Comparison of ENCODE assay signal across 25 cellular contexts in genomic region chr14:104765517-104765916, GRCh38.
"Had no signal": no experiment of that assay in that cellular context is flagged by ENCODE, and none has a peak within 500 bp of the region (broad histone marks: within the 10 kb centered on the region; RNA-seq: fewer than 3 reads in every experiment).

No MANE protein-coding gene starts in this region.

- H3K4me3 ChIP-seq: SJCRH30, SK-N-MC had no signal

- H3K4me1 Mint-ChIP-seq: activated naive CD4-positive, alpha-beta T cell treated with anti-CD3 and anti-CD28 coated beads, Interleukin-2, amount 50 U/mL, for 24 hours had no signal

- H3K27ac Mint-ChIP-seq: activated CD4-positive, alpha-beta T cell treated with anti-CD3 and anti-CD28 coated beads, Interleukin-2, amount 10 ng/mL, durations not matched to agents 24 days and 14 days; activated CD8-positive, alpha-beta T cell treated with anti-CD3 and anti-CD28 coated beads for 36 hours; activated naive CD8-positive, alpha-beta T cell treated with anti-CD3 and anti-CD28 coated beads, Interleukin-2, amount 10 ng/mL, durations not matched to agents 7 days and 5 days; activated T-helper 17 cell treated with anti-CD3 and anti-CD28 coated beads, Interleukin-2, amount 50 U/mL, for 72 hours had no signal

- ATAC-seq: activated CD8-positive, alpha-beta T cell treated with anti-CD3 and anti-CD28 coated beads for 36 hours; activated T-cell treated with anti-CD3 and anti-CD28 coated beads, Interleukin-2, amount 50 U/mL, for 72 hours; activated T-helper 17 cell treated with anti-CD3 and anti-CD28 coated beads, Interleukin-2, amount 50 U/mL, for 72 hours; Panc1 had no signal

- H3K9me3 Mint-ChIP-seq: activated CD4-positive, alpha-beta T cell treated with anti-CD3 and anti-CD28 coated beads, Interleukin-2, amount 10 ng/mL, durations not matched to agents 24 days and 14 days; activated CD8-positive, alpha-beta T cell treated with anti-CD3 and anti-CD28 coated beads for 36 hours; activated naive CD4-positive, alpha-beta T cell treated with anti-CD3 and anti-CD28 coated beads, Interleukin-2, amount 50 U/mL, for 24 hours; activated naive CD8-positive, alpha-beta T cell treated with anti-CD3 and anti-CD28 coated beads, Interleukin-2, amount 10 ng/mL, durations not matched to agents 7 days and 5 days; activated T-helper 17 cell treated with anti-CD3 and anti-CD28 coated beads, Interleukin-2, amount 50 U/mL, for 72 hours had no signal

- H3K36me3 ChIP-seq: brain microvascular endothelial cell had no signal

- H3K27me3 ChIP-seq: brain microvascular endothelial cell, SJCRH30 had no signal

- H3K9me3 ChIP-seq: SJCRH30 had no signal

- H3K4me3 Mint-ChIP-seq: activated CD4-positive, alpha-beta T cell treated with anti-CD3 and anti-CD28 coated beads, Interleukin-2, amount 10 ng/mL, durations not matched to agents 24 days and 14 days; activated CD8-positive, alpha-beta T cell treated with anti-CD3 and anti-CD28 coated beads for 36 hours; activated naive CD4-positive, alpha-beta T cell treated with anti-CD3 and anti-CD28 coated beads, Interleukin-2, amount 50 U/mL, for 24 hours; activated naive CD8-positive, alpha-beta T cell treated with anti-CD3 and anti-CD28 coated beads, Interleukin-2, amount 10 ng/mL, durations not matched to agents 7 days and 5 days; activated T-cell treated with anti-CD3 and anti-CD28 coated beads, Interleukin-2, amount 50 U/mL, for 72 hours; activated T-helper 17 cell treated with anti-CD3 and anti-CD28 coated beads, Interleukin-2, amount 50 U/mL, for 72 hours had no signal

- DNase-seq: activated CD4-positive, alpha-beta T cell treated with anti-CD3 and anti-CD28 coated beads, Interleukin-2, amount 10 ng/mL, durations not matched to agents 24 days and 14 days; activated CD4-positive, alpha-beta T cell treated with anti-CD3 and anti-CD28 coated beads, Interleukin-2, amount 50 U/mL, for 4 hours; activated CD8-positive, alpha-beta T cell treated with anti-CD3 and anti-CD28 coated beads for 36 hours; activated effector memory CD4-positive, alpha-beta T cell treated with anti-CD3 and anti-CD28 coated beads, Interleukin-2, amount 50 U/mL, for 16 hours; activated naive CD4-positive, alpha-beta T cell; activated naive CD8-positive, alpha-beta T cell treated with anti-CD3 and anti-CD28 coated beads, Interleukin-2, amount 10 ng/mL, durations not matched to agents 7 days and 5 days; activated T-cell treated with anti-CD3 and anti-CD28 coated beads, Interleukin-2, amount 50 U/mL, for 1 hour; activated T-cell treated with anti-CD3 and anti-CD28 coated beads, Interleukin-2, amount 50 U/mL, for 72 hours; amygdala; brain microvascular endothelial cell; central memory CD4-positive, alpha-beta T cell; NCI-H1048; NCI-H1105 treated with DMSO at 0.1 percent for 48 hours; NCI-H1436; NCI-H1694; NCI-H1930; NCI-H2081 treated with DMSO at 0.1 percent for 48 hours; NCI-H345; NCI-H524 treated with DMSO at 0.1 percent for 48 hours; SHP77; SJCRH30 had no signal

- H3K27me3 Mint-ChIP-seq: activated CD4-positive, alpha-beta T cell treated with anti-CD3 and anti-CD28 coated beads, Interleukin-2, amount 10 ng/mL, durations not matched to agents 24 days and 14 days; activated CD8-positive, alpha-beta T cell treated with anti-CD3 and anti-CD28 coated beads for 36 hours; activated naive CD4-positive, alpha-beta T cell treated with anti-CD3 and anti-CD28 coated beads, Interleukin-2, amount 50 U/mL, for 24 hours; activated naive CD8-positive, alpha-beta T cell treated with anti-CD3 and anti-CD28 coated beads, Interleukin-2, amount 10 ng/mL, durations not matched to agents 7 days and 5 days; activated T-helper 17 cell treated with anti-CD3 and anti-CD28 coated beads, Interleukin-2, amount 50 U/mL, for 72 hours had no signal

- H3K27ac ChIP-seq: brain microvascular endothelial cell, SJCRH30, SK-N-MC had no signal
